In the genomic region with DNA sequence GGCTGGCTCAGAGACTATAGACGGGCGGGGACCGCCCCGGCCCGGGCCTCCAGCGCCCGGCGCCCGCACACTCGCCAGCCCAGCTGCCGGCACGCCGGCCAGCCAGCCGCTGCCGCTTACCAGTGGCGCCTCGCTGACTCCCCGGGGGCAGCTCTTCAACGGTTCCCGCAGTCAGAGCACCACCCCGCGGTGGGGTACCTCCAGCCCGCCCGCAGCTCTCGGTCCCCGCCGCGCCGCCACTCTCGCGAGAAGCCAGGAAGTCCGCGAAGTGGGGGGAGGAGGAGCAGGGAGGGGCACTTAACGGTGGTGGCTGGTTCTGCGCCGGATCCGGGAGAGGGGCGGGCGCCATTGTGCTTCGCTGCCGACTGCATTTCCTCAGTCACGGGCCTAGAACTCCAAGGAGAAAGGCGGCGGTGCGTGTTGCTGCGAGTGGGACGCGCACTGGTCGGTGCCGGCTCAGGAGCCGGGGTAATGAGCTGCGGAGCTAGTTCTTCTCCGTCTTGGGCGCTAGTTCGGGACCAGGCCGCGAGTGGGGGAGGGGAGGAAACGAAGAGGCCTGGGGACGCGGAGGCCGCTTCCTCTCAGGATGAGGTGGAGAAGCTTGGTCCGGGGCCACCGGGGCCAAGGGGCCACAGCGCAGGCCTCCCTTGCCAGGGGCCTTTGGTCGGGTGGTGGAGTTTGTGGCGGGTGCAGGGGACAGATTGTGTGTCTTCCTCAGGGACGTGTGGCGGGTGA, we compare ENCODE assay signal across 8 cellular contexts. TPM values are rescaled to one million over a fixed set of nuclear protein-coding genes. Genes with fewer than 3 reads are reported as not detected.
DNase-seq lines count a peak whose midpoint lies in the region; ATAC-seq, FAIRE-seq and TF ChIP-seq lines count a peak whose summit lies in the region.

A gene with protein sequence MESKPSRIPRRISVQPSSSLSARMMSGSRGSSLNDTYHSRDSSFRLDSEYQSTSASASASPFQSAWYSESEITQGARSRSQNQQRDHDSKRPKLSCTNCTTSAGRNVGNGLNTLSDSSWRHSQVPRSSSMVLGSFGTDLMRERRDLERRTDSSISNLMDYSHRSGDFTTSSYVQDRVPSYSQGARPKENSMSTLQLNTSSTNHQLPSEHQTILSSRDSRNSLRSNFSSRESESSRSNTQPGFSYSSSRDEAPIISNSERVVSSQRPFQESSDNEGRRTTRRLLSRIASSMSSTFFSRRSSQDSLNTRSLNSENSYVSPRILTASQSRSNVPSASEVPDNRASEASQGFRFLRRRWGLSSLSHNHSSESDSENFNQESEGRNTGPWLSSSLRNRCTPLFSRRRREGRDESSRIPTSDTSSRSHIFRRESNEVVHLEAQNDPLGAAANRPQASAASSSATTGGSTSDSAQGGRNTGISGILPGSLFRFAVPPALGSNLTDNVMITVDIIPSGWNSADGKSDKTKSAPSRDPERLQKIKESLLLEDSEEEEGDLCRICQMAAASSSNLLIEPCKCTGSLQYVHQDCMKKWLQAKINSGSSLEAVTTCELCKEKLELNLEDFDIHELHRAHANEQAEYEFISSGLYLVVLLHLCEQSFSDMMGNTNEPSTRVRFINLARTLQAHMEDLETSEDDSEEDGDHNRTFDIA (plus strand): TSS at position 313 of the 735 bp plus-strand sequence. CDS start 16,517 bp downstream, outside the sequence.

- peak; percentile 71 for TF ChIP-seq CTCF in DOHH2 (IDR thresholded peaks at IDR 0.05; ENCODE audit: low read depth, low read length, poor library complexity, severe bottlenecking)

- H3K79me2 ChIP-seq in DOHH2 (ENCODE audit: control insufficient read depth, low read length) (peaks cover 57% of the 10 kb centered on the region), Karpas-422 (ENCODE audit: low read length) (peaks cover 54% of the 10 kb centered on the region)

- peak within 1 kb of the TSS; percentile 87 for H2AFZ ChIP-seq in Karpas-422 (ENCODE audit: low read length)

- H3K4me2 ChIP-seq in DOHH2 (ENCODE audit: low read length) (peak within 1 kb of the TSS; percentile 97), Karpas-422 (ENCODE audit: low read depth, low read length, poor library complexity, severe bottlenecking) (peak within 1 kb of the TSS; percentile 90)

- peaks cover 50% of the 10 kb centered on the region for H3K36me3 ChIP-seq in DOHH2 (ENCODE audit: control insufficient read depth, low read length)
- H3K36me3 ChIP-seq in Karpas-422 (ENCODE audit: insufficient read depth, low read length) = peaks cover 33% of the 10 kb centered on the region
- peaks cover 0 to 5% (median 0%) of the 10 kb centered on the region in 3 experiments for H3K36me3 ChIP-seq in naive thymus-derived CD4-positive, alpha-beta T cell (ENCODE audit: control insufficient read depth in 2 of 3, insufficient read depth in 3 of 3, low read length in 3 of 3)

- H3K27ac ChIP-seq in DOHH2 (ENCODE audit: low read depth, low read length) (peak within 1 kb of the TSS; percentile 80), Karpas-422 (ENCODE audit: low read length) (peak within 1 kb of the TSS; percentile 81)
- peak within 1 kb of the TSS; percentile 90 for H3K27ac ChIP-seq in naive thymus-derived CD4-positive, alpha-beta T cell (ENCODE audit: low read depth, low read length)

- peak; percentile 98 for DNase-seq in Karpas-422
- DNase-seq in RCC 7860 (ENCODE audit: low spot score) = peak; percentile 94
- peak; percentile 93 for DNase-seq in activated T-helper 1 cell treated with Interleukin-2 at 50 U/mL for 16 hours (ENCODE audit: low read depth)
- peak; percentile 96 for DNase-seq in fibroblast of gingiva (ENCODE audit: low read depth)
- peak; percentile 95 to 99 (median 98) for DNase-seq in naive thymus-derived CD4-positive, alpha-beta T cell
- peak; percentile 98 for DNase-seq in stimulated activated naive B cell treated with anti-CD40 and anti-IgM and Interleukin-4, amounts not matched to agents 10 μg/mL and 1 μg/mL and 100 μg/mL, for 72 hours

- CTCF ChIA-PET in naive thymus-derived CD4-positive, alpha-beta T cell (lab: Charles Lee) = interaction anchor here (0.5 to 0.7 kb wide), 3 partner anchors 112 to 1688 kb away, joined by 3 read pairs; no protein-coding TSS in a partner anchor

- no peaks in the 10 kb centered on the region for H3K27me3 ChIP-seq in DOHH2 (ENCODE audit: control insufficient read depth, low read length)
- H3K27me3 ChIP-seq in Karpas-422 (ENCODE audit: low read length) = no peaks in the 10 kb centered on the region
- no peaks in the 10 kb centered on the region for H3K27me3 ChIP-seq in naive thymus-derived CD4-positive, alpha-beta T cell (ENCODE audit: control insufficient read depth in 2 of 2, insufficient read depth in 2 of 2, low read length in 2 of 2)

- POLR2A ChIA-PET in naive thymus-derived CD4-positive, alpha-beta T cell (lab: Charles Lee) = interaction anchor here (0.6 to 2.4 kb wide), 17 partner anchors 9 to 1254 kb away, joined by 3 to 21 read pairs (median 4); a partner anchor contains a TSS

- H3K27me3 Mint-ChIP-seq in naive thymus-derived CD4-positive, alpha-beta T cell = no peaks in the 10 kb centered on the region
- H3K27me3 Mint-ChIP-seq in stimulated activated naive B cell treated with anti-CD40 and anti-IgM and Interleukin-4, amounts not matched to agents 10 μg/mL and 1 μg/mL and 100 μg/mL, for 72 hours = no peaks in the 10 kb centered on the region

- H4K20me1 ChIP-seq in DOHH2 (ENCODE audit: control insufficient read depth, insufficient read depth, low read depth, low read length) (peaks cover 30% of the 10 kb centered on the region), Karpas-422 (ENCODE audit: insufficient read depth, low read depth, low read length) (peaks cover 45% of the 10 kb centered on the region)

- peak within 1 kb of the TSS; percentile 99 for H3K9ac ChIP-seq in Karpas-422 (ENCODE audit: low read length)

- peak; percentile 95 for ATAC-seq in GM21825 (IDR thresholded peaks at IDR 0.05; ENCODE audit: unreplicated experiment)
- peak; percentile 96 for ATAC-seq in naive thymus-derived CD4-positive, alpha-beta T cell
- peak; percentile 89 to 93 for ATAC-seq in stimulated activated naive B cell treated with anti-CD40 and anti-IgM and Interleukin-4, amounts not matched to agents 10 μg/mL and 1 μg/mL and 100 μg/mL, for 72 hours (replicated peaks)

- no peaks in the 10 kb centered on the region for H3K9me3 ChIP-seq in DOHH2 (ENCODE audit: control insufficient read depth, insufficient read depth, low read length)
- no peaks in the 10 kb centered on the region for H3K9me3 ChIP-seq in Karpas-422 (ENCODE audit: low read length)
- no peaks in the 10 kb centered on the region for H3K9me3 ChIP-seq in naive thymus-derived CD4-positive, alpha-beta T cell (ENCODE audit: control insufficient read depth in 2 of 3, low read length in 3 of 3)

- peaks cover 37 to 63% (median 50%) of the 10 kb centered on the region in 7 donors for H3K4me1 Mint-ChIP-seq in naive thymus-derived CD4-positive, alpha-beta T cell
- peaks cover 11 to 43% of the 10 kb centered on the region in 2 donors for H3K4me1 Mint-ChIP-seq in stimulated activated naive B cell treated with anti-CD40 and anti-IgM and Interleukin-4, amounts not matched to agents 10 μg/mL and 1 μg/mL and 100 μg/mL, for 72 hours

- H3F3A ChIP-seq in DOHH2 (ENCODE audit: control insufficient read depth, insufficient read depth) = 0 out of 2 replicates have a peak, but pooled peaks cover 6% of the 10 kb centered on the region

- H3K36me3 Mint-ChIP-seq in naive thymus-derived CD4-positive, alpha-beta T cell = peaks cover 8 to 27% (median 19%) of the 10 kb centered on the region in 5 donors
- H3K36me3 Mint-ChIP-seq in stimulated activated naive B cell treated with anti-CD40 and anti-IgM and Interleukin-4, amounts not matched to agents 10 μg/mL and 1 μg/mL and 100 μg/mL, for 72 hours = peaks cover 19 to 35% of the 10 kb centered on the region in 2 donors

- H3K4me3 Mint-ChIP-seq in naive thymus-derived CD4-positive, alpha-beta T cell = peak within 1 kb of the TSS; percentile 95 to 100 (median 100)
- peak within 1 kb of the TSS; percentile 98 to 100 for H3K4me3 Mint-ChIP-seq in stimulated activated naive B cell treated with anti-CD40 and anti-IgM and Interleukin-4, amounts not matched to agents 10 μg/mL and 1 μg/mL and 100 μg/mL, for 72 hours

- peak within 1 kb of the TSS; percentile 97 to 100 (median 99) for H3K27ac Mint-ChIP-seq in naive thymus-derived CD4-positive, alpha-beta T cell
- peak within 1 kb of the TSS; percentile 100 for H3K27ac Mint-ChIP-seq in stimulated activated naive B cell treated with anti-CD40 and anti-IgM and Interleukin-4, amounts not matched to agents 10 μg/mL and 1 μg/mL and 100 μg/mL, for 72 hours

- intact Hi-C loops in naive thymus-derived CD4-positive, alpha-beta T cell (cut with micrococcal nuclease) = loop anchor here (1.0 to 10.0 kb wide), 16 partner anchors 34 to 1815 kb away; a partner anchor contains a TSS

- H3K4me1 ChIP-seq in DOHH2 (ENCODE audit: control insufficient read depth, low read length) (peaks cover 52% of the 10 kb centered on the region), Karpas-422 (ENCODE audit: low read length) (peaks cover 22% of the 10 kb centered on the region)
- H3K4me1 ChIP-seq in naive thymus-derived CD4-positive, alpha-beta T cell (ENCODE audit: control insufficient read depth in 2 of 2, insufficient read depth in 2 of 2, low read length in 2 of 2) = peaks cover 44% of the 10 kb centered on the region in 2 donors

- peak; percentile 22 for FAIRE-seq in RCC 7860 (lab: Jason Lieb, UNC)

- H3K4me3 ChIP-seq in DOHH2 (ENCODE audit: low read length) (peak within 1 kb of the TSS; percentile 90), Karpas-422 (ENCODE audit: low read length) (peak within 1 kb of the TSS; percentile 89)
- peak within 1 kb of the TSS; percentile 98 for H3K4me3 ChIP-seq in naive thymus-derived CD4-positive, alpha-beta T cell (ENCODE audit: low read length)

- H3K9me2 ChIP-seq in DOHH2 (replicated peaks; ENCODE audit: control insufficient read depth, low read length) (no peaks in the 10 kb centered on the region), Karpas-422 (replicated peaks; ENCODE audit: insufficient read depth, low read length) (no peaks in the 10 kb centered on the region)

- peaks cover 0 to 5% (median 0%) of the 10 kb centered on the region in 11 donors for H3K9me3 Mint-ChIP-seq in naive thymus-derived CD4-positive, alpha-beta T cell
- no peaks in the 10 kb centered on the region for H3K9me3 Mint-ChIP-seq in stimulated activated naive B cell treated with anti-CD40 and anti-IgM and Interleukin-4, amounts not matched to agents 10 μg/mL and 1 μg/mL and 100 μg/mL, for 72 hours

RNA-seq across cellular contexts. Expression of the gene that starts here (rescaled TPM):
- 44.3 and 78.0 TPM in 2 replicates for total RNA-seq in Karpas-422 (2014; rRNA removed; shearing (Covaris generic); ENCODE audit: low replicate concordance)
- total RNA-seq in naive thymus-derived CD4-positive, alpha-beta T cell = 100 to 1,000 TPM in 2 of 5 experiments, 10 to 100 TPM in 3; 64.3 to 120 (median 80.2) TPM
- polyA plus RNA-seq in naive thymus-derived CD4-positive, alpha-beta T cell = 100 to 1,000 TPM; 187 to 210 TPM

Comparison
In these comparisons a context has a peak if more than half of its experiments do, and no peak if none do; other contexts are left out.
1. Peak in every context shown above with its lines: DNase-seq, ATAC-seq, H3K4me3 ChIP-seq and H3K27ac ChIP-seq.